Comparison of ENCODE assay signal across 9 cellular contexts in genomic region chr15:66936115-66936863, GRCh38.
DNase-seq lines count a peak whose midpoint lies in the region; ATAC-seq and TF ChIP-seq lines count a peak whose summit lies in the region.
"Had no signal": no experiment of that assay in that cellular context is flagged by ENCODE, and none has a peak within 500 bp of the region (broad histone marks: within the 10 kb centered on the region; RNA-seq: fewer than 3 reads in every experiment).

No MANE protein-coding gene starts in this region.

- H3K27me3 Mint-ChIP-seq in brain = peaks cover 33% of the 10 kb centered on the region
- peaks cover 1% of the 10 kb centered on the region for H3K27me3 Mint-ChIP-seq in activated T-helper 2 cell treated with anti-CD3 and anti-CD28 coated beads, Interferon-gamma antibody, Interleukin-2, Interleukin-4, amounts not matched to agents 10 μg/mL and 5 μg/mL and 100 μg/mL, durations not matched to agents 14 hours and 24 hours and 36 hours (ENCODE audit: low read depth)

- peaks cover 0 to 16% (median 8%) of the 10 kb centered on the region in 4 donors for H3K9me3 ChIP-seq in stomach

- peak overlapping the region in 3 of 5 experiments; percentile 16 to 56 (median 44) for H3K27ac Mint-ChIP-seq in brain
- H3K27ac Mint-ChIP-seq in activated T-helper 2 cell treated with anti-CD3 and anti-CD28 coated beads, Interferon-gamma antibody, Interleukin-2, Interleukin-4, amounts not matched to agents 10 μg/mL and 5 μg/mL and 100 μg/mL, durations not matched to agents 14 hours and 24 hours and 36 hours = no peak overlapping the region
- H3K27ac Mint-ChIP-seq: nephron progenitor cell had no signal

- no peaks in the 10 kb centered on the region for H3K27me3 ChIP-seq in stomach

- no peaks in the 10 kb centered on the region for H3K36me3 Mint-ChIP-seq in brain
- H3K36me3 Mint-ChIP-seq in activated T-helper 2 cell treated with anti-CD3 and anti-CD28 coated beads, Interferon-gamma antibody, Interleukin-2, Interleukin-4, amounts not matched to agents 10 μg/mL and 5 μg/mL and 100 μg/mL, durations not matched to agents 14 hours and 24 hours and 36 hours (ENCODE audit: low read depth) = peaks cover 4% of the 10 kb centered on the region

- H3K4me1 Mint-ChIP-seq in brain = peaks cover 15% of the 10 kb centered on the region
- H3K4me1 Mint-ChIP-seq in activated T-helper 2 cell treated with anti-CD3 and anti-CD28 coated beads, Interferon-gamma antibody, Interleukin-2, Interleukin-4, amounts not matched to agents 10 μg/mL and 5 μg/mL and 100 μg/mL, durations not matched to agents 14 hours and 24 hours and 36 hours (ENCODE audit: low read depth) = peaks cover 12% of the 10 kb centered on the region

- H3K27ac ChIP-seq in stomach = peak overlapping the region in 3 of 5 donors; percentile 36 to 70 (median 54)

- H3K36me3 ChIP-seq in stomach = no peaks in the 10 kb centered on the region

- peaks cover 11 to 44% (median 26%) of the 10 kb centered on the region in 4 donors for H3K4me1 ChIP-seq in stomach

- intact Hi-C loops in stomach (cut with DNase I; ENCODE audit: low total_unique reads) = no loop called here
- intact Hi-C loops in activated T-helper 2 cell treated with anti-CD3 and anti-CD28 coated beads, Interferon-gamma antibody, Interleukin-2, Interleukin-4, amounts not matched to agents 10 μg/mL and 5 μg/mL and 100 μg/mL, durations not matched to agents 14 hours and 24 hours and 36 hours (cut with micrococcal nuclease) = no loop called here

- peaks cover 4 to 21% (median 15%) of the 10 kb centered on the region in 5 experiments for H3K9me3 Mint-ChIP-seq in brain
- peaks cover 19% of the 10 kb centered on the region for H3K9me3 Mint-ChIP-seq in activated T-helper 2 cell treated with anti-CD3 and anti-CD28 coated beads, Interferon-gamma antibody, Interleukin-2, Interleukin-4, amounts not matched to agents 10 μg/mL and 5 μg/mL and 100 μg/mL, durations not matched to agents 14 hours and 24 hours and 36 hours

- no peak for TF ChIP-seq EP300 in stomach (IDR thresholded peaks at IDR 0.05)

- no peak for ATAC-seq in GM21737 (IDR thresholded peaks at IDR 0.05; ENCODE audit: unreplicated experiment)

- DNase-seq in HCEC 1CT (peak; percentile 58), islet precursor cell (peak; percentile 42), stomach (no peak), AML-193 (lab: John Stamatoyannopoulos, UW) (no peak), 8988T (no peak)
- DNase-seq in activated T-helper 2 cell treated with anti-CD3 and anti-CD28 coated beads, Interferon-gamma antibody, Interleukin-2, Interleukin-4, amounts not matched to agents 10 μg/mL and 5 μg/mL and 100 μg/mL, durations not matched to agents 14 hours and 24 hours and 36 hours (ENCODE audit: low spot score) = no peak
- DNase-seq: nephron progenitor cell had no signal

- WGBS in stomach, 5 donors = 56 to 67% (median 60%) methylated on average over 25 of the region's 25 CpGs

- TF ChIP-seq POLR2A in stomach (IDR thresholded peaks at IDR 0.05) = no peak

- peak overlapping the region in 2 of 5 experiments; percentile 51 to 58 for H3K4me3 Mint-ChIP-seq in brain
- H3K4me3 Mint-ChIP-seq in activated T-helper 2 cell treated with anti-CD3 and anti-CD28 coated beads, Interferon-gamma antibody, Interleukin-2, Interleukin-4, amounts not matched to agents 10 μg/mL and 5 μg/mL and 100 μg/mL, durations not matched to agents 14 hours and 24 hours and 36 hours (ENCODE audit: low read depth) = no peak overlapping the region
- H3K4me3 Mint-ChIP-seq: nephron progenitor cell had no signal

- TF ChIP-seq CTCF in brain (conservative IDR thresholded peaks at IDR 0.05) (no peak), stomach (IDR thresholded peaks at IDR 0.05) (no peak)

- H3K4me3 ChIP-seq in stomach = peak overlapping the region; percentile 32 to 40 (median 38)

Comparison
In these comparisons a context has a peak if more than half of its experiments do, and no peak if none do; other contexts are left out.
1. DNase-seq: peak in HCEC 1CT (single experiment) and islet precursor cell (single experiment); none in stomach (single experiment), activated T-helper 2 cell treated with anti-CD3 and anti-CD28 coated beads, Interferon-gamma antibody, Interleukin-2, Interleukin-4, amounts not matched to agents 10 μg/mL and 5 μg/mL and 100 μg/mL, durations not matched to agents 14 hours and 24 hours and 36 hours (single experiment), AML-193 (0 of 2) and 8988T (single experiment).